In genomic region chr21:14453964-14454641, GRCh38 we compare ENCODE assay signal across 9 cellular contexts.
DNase-seq lines count a peak whose midpoint lies in the region; ATAC-seq and TF ChIP-seq lines count a peak whose summit lies in the region.
"Had no signal": no experiment of that assay in that cellular context is flagged by ENCODE, and none has a peak within 500 bp of the region (broad histone marks: within the 10 kb centered on the region; RNA-seq: fewer than 3 reads in every experiment).

No MANE protein-coding gene starts in this region.

- no peaks in the 10 kb centered on the region for H3K9me3 ChIP-seq in colonic mucosa
- H3K9me3 ChIP-seq in body of pancreas, result no peaks in the 10 kb centered on the region

- no peak for DNase-seq in colonic mucosa
- DNase-seq in naive thymus-derived CD8-positive, alpha-beta T cell, result no peak
- no peak for DNase-seq in body of pancreas
- DNase-seq in G401 (ENCODE audit: low spot score), result no peak
- DNase-seq: MV-4-11 had no signal

- intact Hi-C loops in colonic mucosa (cut with DNase I) (no loop called here), body of pancreas (cut with DNase I) (no loop called here)

- H3K4me1 Mint-ChIP-seq in naive thymus-derived CD8-positive, alpha-beta T cell, result peaks cover 2 to 6% (median 4%) of the 10 kb centered on the region in 4 donors

- H3K27me3 ChIP-seq in colonic mucosa (no peaks in the 10 kb centered on the region), body of pancreas (no peaks in the 10 kb centered on the region)

- H3K36me3 ChIP-seq in colonic mucosa (no peaks in the 10 kb centered on the region), body of pancreas (replicated peaks in 1 of 2; ENCODE audit: insufficient read depth in 1 of 2, low read depth in 2 of 2) (no peaks in the 10 kb centered on the region)

- H3K36me3 Mint-ChIP-seq in naive thymus-derived CD8-positive, alpha-beta T cell, result no peaks in the 10 kb centered on the region

- ATAC-seq in GM18508 (IDR thresholded peaks at IDR 0.05; ENCODE audit: insufficient read depth, unreplicated experiment) (peak; percentile 2), GM21529 (IDR thresholded peaks at IDR 0.05; ENCODE audit: unreplicated experiment) (peak; percentile 5), HG03460 (IDR thresholded peaks at IDR 0.05; ENCODE audit: unreplicated experiment) (peak; percentile 14), HG03457 (IDR thresholded peaks at IDR 0.05; ENCODE audit: unreplicated experiment) (no peak), body of pancreas (no peak)
- no peak for ATAC-seq in naive thymus-derived CD8-positive, alpha-beta T cell

- POLR2A ChIA-PET in naive thymus-derived CD8-positive, alpha-beta T cell (lab: Charles Lee), result no interaction called here

- 33 to 36% methylated on average over 7 of the region's 7 CpGs for WGBS in body of pancreas, 2 donors

- TF ChIP-seq CTCF in colonic mucosa (IDR thresholded peaks at IDR 0.05), result no peak
- TF ChIP-seq CTCF in body of pancreas (IDR thresholded peaks at IDR 0.05), result no peak

- H3K9me3 Mint-ChIP-seq in naive thymus-derived CD8-positive, alpha-beta T cell, result no peaks in the 10 kb centered on the region

- in situ Hi-C loops in G401 (cut with HindIII; ENCODE audit: low sequenced_read_pairs), result no loop called here

- peak overlapping the region; percentile 38 for H3K27ac ChIP-seq in colonic mucosa
- no peak overlapping the region for H3K27ac ChIP-seq in body of pancreas

- H3K27me3 Mint-ChIP-seq in naive thymus-derived CD8-positive, alpha-beta T cell, result no peaks in the 10 kb centered on the region

- H3K4me3 ChIP-seq in colonic mucosa (no peak overlapping the region), body of pancreas (no peak overlapping the region)

- no peak overlapping the region for H3K9ac ChIP-seq in colonic mucosa (ENCODE audit: low read depth in 2 of 2, low read length in 2 of 2)

- H3K4me1 ChIP-seq in colonic mucosa (no peaks in the 10 kb centered on the region), body of pancreas (no peaks in the 10 kb centered on the region)

- H3K4me3 Mint-ChIP-seq in naive thymus-derived CD8-positive, alpha-beta T cell, result no peak overlapping the region

- H3K27ac Mint-ChIP-seq in naive thymus-derived CD8-positive, alpha-beta T cell, result no peak overlapping the region

- TF ChIP-seq POLR2A in body of pancreas (IDR thresholded peaks at IDR 0.05), result no peak

Comparison
In these comparisons a context has a peak if more than half of its experiments do, and no peak if none do; other contexts are left out.
1. ATAC-seq: peak in GM18508 (single experiment), GM21529 (single experiment) and HG03460 (single experiment); none in HG03457 (single experiment), naive thymus-derived CD8-positive, alpha-beta T cell (0 of 2) and body of pancreas (single experiment).